ENCODE assay signal across 8 cellular contexts in genomic region chr17:82216301-82217119, GRCh38. TPM values are rescaled to one million over a fixed set of nuclear protein-coding genes. Genes with fewer than 3 reads are reported as not detected.
DNase-seq lines count a peak whose midpoint lies in the region; ATAC-seq and TF ChIP-seq lines count a peak whose summit lies in the region.

No MANE protein-coding gene starts in this region.

- H3K27ac ChIP-seq in AG04450 (ENCODE audit: low read depth, low read length) = peak overlapping the region; percentile 91
- peak overlapping the region; percentile 67 for H3K27ac ChIP-seq in left ventricle myocardium inferior (replicated peaks)

- H3K27ac Mint-ChIP-seq in activated naive CD8-positive, alpha-beta T cell treated with anti-CD3 and anti-CD28 coated beads for 36 hours = peak overlapping the region; percentile 51
- H3K27ac Mint-ChIP-seq in stimulated activated effector memory CD8-positive, alpha-beta T cell treated with anti-CD3 and anti-CD28 coated beads, Interleukin-12 subunit alpha, Interleukin-12 subunit beta, amount 100 ng/mL, for 72 hours = peak overlapping the region; percentile 94

- POLR2A ChIA-PET in AG04450 (lab: Yijun Ruan, JAX) = no interaction called here

- H3K36me3 ChIP-seq in left ventricle myocardium inferior = no peaks in the 10 kb centered on the region

- H3K27me3 Mint-ChIP-seq in activated naive CD8-positive, alpha-beta T cell treated with anti-CD3 and anti-CD28 coated beads for 36 hours = no peaks in the 10 kb centered on the region

- DNase-seq in AG04450 (ENCODE audit: low read depth, low spot score) (no peak), NCI-H446 treated with DMSO at 0.1 percent for 48 hours (lab: John Stamatoyannopoulos, UW) (peak; percentile 14), left ventricle myocardium inferior (peak; percentile 66), ecto neural progenitor cell (ENCODE audit: low spot score) (no peak), NCI-H1092 (lab: John Stamatoyannopoulos, UW) (no peak)
- peak; percentile 52 for DNase-seq in activated naive CD8-positive, alpha-beta T cell treated with anti-CD3 and anti-CD28 coated beads for 36 hours
- DNase-seq in stimulated activated effector memory CD8-positive, alpha-beta T cell treated with anti-CD3 and anti-CD28 coated beads, Interleukin-12 subunit alpha, Interleukin-12 subunit beta, amount 100 ng/mL, for 72 hours (ENCODE audit: low spot score in 2 of 2) = peak in 1 of 2 donors; percentile 81

- CTCF ChIA-PET in AG04450 (lab: Charles Lee) = no interaction called here

- H3K4me3 Mint-ChIP-seq in activated naive CD8-positive, alpha-beta T cell treated with anti-CD3 and anti-CD28 coated beads for 36 hours = no peak overlapping the region
- H3K4me3 Mint-ChIP-seq in stimulated activated effector memory CD8-positive, alpha-beta T cell treated with anti-CD3 and anti-CD28 coated beads, Interleukin-12 subunit alpha, Interleukin-12 subunit beta, amount 100 ng/mL, for 72 hours = peak overlapping the region; percentile 69

- peaks cover 28% of the 10 kb centered on the region for H3K4me1 Mint-ChIP-seq in activated naive CD8-positive, alpha-beta T cell treated with anti-CD3 and anti-CD28 coated beads for 36 hours
- H3K4me1 Mint-ChIP-seq in stimulated activated effector memory CD8-positive, alpha-beta T cell treated with anti-CD3 and anti-CD28 coated beads, Interleukin-12 subunit alpha, Interleukin-12 subunit beta, amount 100 ng/mL, for 72 hours = peaks cover 40% of the 10 kb centered on the region

- H3K9me3 Mint-ChIP-seq in activated naive CD8-positive, alpha-beta T cell treated with anti-CD3 and anti-CD28 coated beads for 36 hours = no peaks in the 10 kb centered on the region
- no peaks in the 10 kb centered on the region for H3K9me3 Mint-ChIP-seq in stimulated activated effector memory CD8-positive, alpha-beta T cell treated with anti-CD3 and anti-CD28 coated beads, Interleukin-12 subunit alpha, Interleukin-12 subunit beta, amount 100 ng/mL, for 72 hours

- peak; percentile 35 for ATAC-seq in GM18909 (IDR thresholded peaks at IDR 0.05; ENCODE audit: poor library complexity, unreplicated experiment)
- peak; percentile 75 for ATAC-seq in stimulated activated effector memory CD8-positive, alpha-beta T cell treated with anti-CD3 and anti-CD28 coated beads, Interleukin-12 subunit alpha, Interleukin-12 subunit beta, amount 100 ng/mL, for 72 hours

- intact Hi-C loops in left ventricle myocardium inferior (cut with micrococcal nuclease) = no loop called here

- H3K4me3 ChIP-seq in AG04450 (ENCODE audit: low read depth, low read length) (no peak overlapping the region), left ventricle myocardium inferior (no peak overlapping the region)

- H3K27me3 ChIP-seq in AG04450 (ENCODE audit: control insufficient read depth, insufficient read depth, low read length) (no peaks in the 10 kb centered on the region), left ventricle myocardium inferior (ENCODE audit: low read depth) (no peaks in the 10 kb centered on the region)

- H3K36me3 Mint-ChIP-seq in activated naive CD8-positive, alpha-beta T cell treated with anti-CD3 and anti-CD28 coated beads for 36 hours = no peaks in the 10 kb centered on the region
- H3K36me3 Mint-ChIP-seq in stimulated activated effector memory CD8-positive, alpha-beta T cell treated with anti-CD3 and anti-CD28 coated beads, Interleukin-12 subunit alpha, Interleukin-12 subunit beta, amount 100 ng/mL, for 72 hours = peaks cover 29% of the 10 kb centered on the region

- H3K4me1 ChIP-seq in left ventricle myocardium inferior = peaks cover 51% of the 10 kb centered on the region

- TF ChIP-seq CTCF in AG04450 (IDR thresholded peaks at IDR 0.05; ENCODE audit: low read depth, low read length) = no peak
- no peak for TF ChIP-seq CTCF in left ventricle myocardium inferior (IDR thresholded peaks at IDR 0.05; ENCODE audit: borderline replicate concordance)

- H3K9me3 ChIP-seq in AG04450 (ENCODE audit: control insufficient read depth, insufficient read depth, low read length) = no peaks in the 10 kb centered on the region; the same call in 1 of the 2 replicates
- H3K9me3 ChIP-seq in left ventricle myocardium inferior (replicated peaks) = no peaks in the 10 kb centered on the region

RNA-seq across cellular contexts. Expression of gene CCDC57, which starts 3.9 kb away (rescaled TPM):
- polyA plus RNA-seq in AG04450 (2011; rRNA removed) = 11.1 and 13.2 TPM in 2 replicates
- 15.9 and 16.9 TPM in 2 replicates for polyA minus RNA-seq in AG04450 (2011; rRNA and poly(A)+ RNA removed)
- 10 to 100 TPM; 59.5 to 65.1 TPM for total RNA-seq in activated naive CD8-positive, alpha-beta T cell treated with anti-CD3 and anti-CD28 coated beads for 36 hours
- total RNA-seq in left ventricle myocardium inferior = 8.1 TPM

RNA-seq across cellular contexts. Expression of gene SLC16A3, which starts 12.3 kb away (rescaled TPM):
- 61.7 and 80.3 TPM in 2 replicates for polyA plus RNA-seq in AG04450 (2011; rRNA removed)
- polyA minus RNA-seq in AG04450 (2011; rRNA and poly(A)+ RNA removed) = 49.6 and 71.2 TPM in 2 replicates
- 10 to 100 TPM; 75.8 to 79.3 TPM for total RNA-seq in activated naive CD8-positive, alpha-beta T cell treated with anti-CD3 and anti-CD28 coated beads for 36 hours
- total RNA-seq in left ventricle myocardium inferior = 8.5 TPM

RNA-seq across cellular contexts. Expression of gene CSNK1D, which starts 57.0 kb away (rescaled TPM):
- polyA plus RNA-seq in AG04450 (2011; rRNA removed) = 74.4 and 89.9 TPM in 2 replicates
- 101 and 105 TPM in 2 replicates for polyA minus RNA-seq in AG04450 (2011; rRNA and poly(A)+ RNA removed)
- total RNA-seq in activated naive CD8-positive, alpha-beta T cell treated with anti-CD3 and anti-CD28 coated beads for 36 hours = 100 to 1,000 TPM; 110 to 115 TPM
- 61.8 TPM for total RNA-seq in left ventricle myocardium inferior

Comparison
In these comparisons a context has a peak if more than half of its experiments do, and no peak if none do; other contexts are left out.
1. DNase-seq: peak in NCI-H446 treated with DMSO at 0.1 percent for 48 hours (single experiment), activated naive CD8-positive, alpha-beta T cell treated with anti-CD3 and anti-CD28 coated beads for 36 hours (single experiment) and left ventricle myocardium inferior (single experiment); none in AG04450 (single experiment), ecto neural progenitor cell (single experiment) and NCI-H1092 (single experiment).